1 cellular context compared by ENCODE assay signal in genomic region chr3:172036541-172037215, GRCh38.
TF ChIP-seq lines count a peak whose summit lies in the region.

No MANE protein-coding gene starts in this region.

TF ChIP-seq in K562, 482 proteins besides CTCF, POLR2A, EP300 and RAD21 (continued from another document and continues in another):
- TF ChIP-seq THRA (IDR thresholded peaks at IDR 0.05) = no peak
- TF ChIP-seq CREB5 (CRISPR knock-in tag; IDR thresholded peaks at IDR 0.05) = no peak
- peak; percentile 45; the same call in 1 of the 2 replicates for TF ChIP-seq ZNF592 (IDR thresholded peaks at IDR 0.05)
- TF ChIP-seq NR3C1 (CRISPR knock-in tag; IDR thresholded peaks at IDR 0.05) = no peak
- no peak for TF ChIP-seq HMGXB4 (CRISPR knock-in tag; IDR thresholded peaks at IDR 0.05)
- no peak for TF ChIP-seq GABPA (tag; conservative IDR thresholded peaks at IDR 0.05; ENCODE audit: low read depth)
- peak; percentile 79 for TF ChIP-seq DPF2 (IDR thresholded peaks at IDR 0.05)
- no peak for TF ChIP-seq LCOR (CRISPR knock-in tag; IDR thresholded peaks at IDR 0.05)
- no peak for TF ChIP-seq RBM14 (IDR thresholded peaks at IDR 0.05; ENCODE audit: borderline replicate concordance, insufficient read depth, low read depth, low read length)
- peak; percentile 55; the same call in 1 of the 2 replicates for TF ChIP-seq CTBP1 (IDR thresholded peaks at IDR 0.05; ENCODE audit: borderline replicate concordance)
- TF ChIP-seq NCOA1 (IDR thresholded peaks at IDR 0.05; ENCODE audit: low read depth) = no peak
- TF ChIP-seq ARID3A (IDR thresholded peaks at IDR 0.05; ENCODE audit: borderline replicate concordance, low read depth, low read length) = peak; percentile 83; the same call in 1 of the 2 replicates
- TF ChIP-seq TAF15 (IDR thresholded peaks at IDR 0.05; ENCODE audit: low read depth, low read length) = no peak
- no peak for TF ChIP-seq ZNF124 (CRISPR knock-in tag; IDR thresholded peaks at IDR 0.05)
- TF ChIP-seq HINFP (tag; conservative IDR thresholded peaks at IDR 0.05; ENCODE audit: low read depth) = 0 out of 2 replicates have a peak, but pooled peaks have one; percentile 28
- no peak for TF ChIP-seq HLTF (IDR thresholded peaks at IDR 0.05)
- peak; percentile 16; the same call in 1 of the 2 replicates for TF ChIP-seq EP400 (IDR thresholded peaks at IDR 0.05)
- no peak for TF ChIP-seq ZNF511 (CRISPR knock-in tag; IDR thresholded peaks at IDR 0.05)
- TF ChIP-seq JUN (IDR thresholded peaks at IDR 0.05; ENCODE audit: borderline replicate concordance, low read depth, low read length) = no peak
- no peak for TF ChIP-seq JUN (CRISPR knock-in tag; IDR thresholded peaks at IDR 0.05; ENCODE audit: borderline replicate concordance)
- TF ChIP-seq MECOM (CRISPR knock-in tag; IDR thresholded peaks at IDR 0.05) = no peak; the same call in 1 of the 2 replicates
- TF ChIP-seq ELF4 (CRISPR knock-in tag; IDR thresholded peaks at IDR 0.05) = no peak
- no peak for TF ChIP-seq BCLAF1 (IDR thresholded peaks at IDR 0.05; ENCODE audit: borderline replicate concordance in 1 of 2, control insufficient read depth in 1 of 2, low read depth in 2 of 2, low read length in 1 of 2)
- TF ChIP-seq OTX1 (CRISPR knock-in tag; IDR thresholded peaks at IDR 0.05) = no peak
- no peak for TF ChIP-seq NUFIP1 (IDR thresholded peaks at IDR 0.05; ENCODE audit: partially characterized antibody)
- no peak for TF ChIP-seq NR0B1 (IDR thresholded peaks at IDR 0.05; ENCODE audit: partially characterized antibody)
- no peak for TF ChIP-seq RBM25 (IDR thresholded peaks at IDR 0.05; ENCODE audit: low read depth, low read length, severe bottlenecking)
- no peak for TF ChIP-seq SUPT5H (IDR thresholded peaks at IDR 0.05)
- TF ChIP-seq ZNF696 (CRISPR knock-in tag; conservative IDR thresholded peaks at IDR 0.05) = no peak
- TF ChIP-seq BRD4 (IDR thresholded peaks at IDR 0.05) = no peak
- TF ChIP-seq ZNF224 (CRISPR knock-in tag; IDR thresholded peaks at IDR 0.05) = no peak
- TF ChIP-seq TAF9B (IDR thresholded peaks at IDR 0.05; ENCODE audit: partially characterized antibody) = no peak
- TF ChIP-seq RBBP5 (IDR thresholded peaks at IDR 0.05; ENCODE audit: borderline replicate concordance, insufficient read depth, low read length, poor library complexity, severe bottlenecking) = no peak
- no peak for TF ChIP-seq SIRT6 (IDR thresholded peaks at IDR 0.05; ENCODE audit: low read depth, low read length)
- no peak for TF ChIP-seq ZNF280B (CRISPR knock-in tag; IDR thresholded peaks at IDR 0.05)
- no peak for TF ChIP-seq EZH2 (IDR thresholded peaks at IDR 0.05; ENCODE audit: borderline replicate concordance, low read depth, low read length)
- no peak for TF ChIP-seq HDGF (IDR thresholded peaks at IDR 0.05)
- peak; percentile 51 for TF ChIP-seq BRD9 (IDR thresholded peaks at IDR 0.05; ENCODE audit: low read depth, partially characterized antibody)
- TF ChIP-seq CHD1 (IDR thresholded peaks at IDR 0.05; ENCODE audit: low read length) = no peak
- peak; percentile 84 for TF ChIP-seq ARID1B (IDR thresholded peaks at IDR 0.05)
